In genomic region chr1:114729782-114730181, GRCh38 we compare ENCODE assay signal across 25 cellular contexts. TPM values are rescaled to one million over a fixed set of nuclear protein-coding genes. Genes with fewer than 3 reads are reported as not detected.
"Had no signal": no experiment of that assay in that cellular context is flagged by ENCODE, and none has a peak within 500 bp of the region (broad histone marks: within the 10 kb centered on the region; RNA-seq: fewer than 3 reads in every experiment).

No MANE protein-coding gene starts in this region.

- H3K4me1 ChIP-seq: foreskin keratinocyte, left lung, neural progenitor cell had no signal

- H3K4me3 ChIP-seq: heart left ventricle, left lung, neural progenitor cell, right atrium auricular region had no signal

- H3K27me3 Mint-ChIP-seq: memory B cell, progenitor cell of endocrine pancreas, T-cell had no signal

- H3K4me1 Mint-ChIP-seq: memory B cell, neural progenitor cell had no signal

- DNase-seq: activated effector memory CD4-positive, alpha-beta T cell treated with Interleukin-2 at 50 U/mL for 16 hours; activated naive CD4-positive, alpha-beta T cell treated with anti-CD3 and anti-CD28 coated beads, Interleukin-2, amount 50 U/mL, for 16 hours; dermis blood vessel endothelial cell; effector memory CD4-positive, alpha-beta T cell; foreskin keratinocyte; heart left ventricle; kidney; left lung; stimulated activated CD4-positive, alpha-beta T cell treated with anti-CD3 and anti-CD28 coated beads, Interleukin-12 subunit alpha, Interleukin-12 subunit beta, amount 100 ng/mL, for 4 hours; stimulated activated CD4-positive, alpha-beta T cell treated with anti-CD3 and anti-CD28 coated beads, Interleukin-1b, Interleukin-23, amount 100 ng/mL, for 48 hours; stimulated activated naive CD8-positive, alpha-beta T cell treated with anti-CD3 and anti-CD28 coated beads, Interleukin-15, Interleukin-2, amounts not matched to agents 100 U/mL and 50 U/mL, for 24 hours; T-cell; T1000; trophoblast cell had no signal

- ATAC-seq: activated CD4-positive, CD25-positive, alpha-beta regulatory T cell treated with anti-CD3 and anti-CD28 coated beads, Interleukin-2, amount 50 U/mL, for 24 hours; foreskin keratinocyte; heart left ventricle; left lung; SK-N-SH treated with all-trans-retinoic acid at 6 μM for 48 hours; stimulated activated naive CD8-positive, alpha-beta T cell treated with anti-CD3 and anti-CD28 coated beads, Interleukin-15, Interleukin-2, amounts not matched to agents 100 U/mL and 50 U/mL, for 24 hours; T-cell had no signal

- H3K9me3 ChIP-seq: heart left ventricle, left lung, right atrium auricular region had no signal

- H3K9me3 Mint-ChIP-seq: memory B cell, neural progenitor cell, T-cell had no signal

- H3K27ac Mint-ChIP-seq: neural progenitor cell had no signal

- H3K27me3 ChIP-seq: foreskin keratinocyte, heart left ventricle, left lung, neural progenitor cell, right atrium auricular region had no signal

- H3K27ac ChIP-seq: foreskin keratinocyte, heart left ventricle, left lung, neural progenitor cell, right atrium auricular region had no signal

- H3K9ac ChIP-seq: neural progenitor cell had no signal

- H3K4me3 Mint-ChIP-seq: memory B cell, neural progenitor cell, T-cell had no signal

RNA-seq across cellular contexts. Expression of gene AMPD1, which starts 34.4 kb away (rescaled TPM):
- total RNA-seq: dermis blood vessel endothelial cell, endothelial cell of umbilical vein, fibroblast of lung, foreskin keratinocyte, heart left ventricle, mononuclear cell, osteoblast, progenitor cell of endocrine pancreas, right atrium auricular region, temporal lobe had no signal
- polyA plus RNA-seq: endothelial cell of umbilical vein, fibroblast of lung, foreskin keratinocyte, heart left ventricle had no signal
